Comparison of ENCODE assay signal across 22 cellular contexts in the genomic region with DNA sequence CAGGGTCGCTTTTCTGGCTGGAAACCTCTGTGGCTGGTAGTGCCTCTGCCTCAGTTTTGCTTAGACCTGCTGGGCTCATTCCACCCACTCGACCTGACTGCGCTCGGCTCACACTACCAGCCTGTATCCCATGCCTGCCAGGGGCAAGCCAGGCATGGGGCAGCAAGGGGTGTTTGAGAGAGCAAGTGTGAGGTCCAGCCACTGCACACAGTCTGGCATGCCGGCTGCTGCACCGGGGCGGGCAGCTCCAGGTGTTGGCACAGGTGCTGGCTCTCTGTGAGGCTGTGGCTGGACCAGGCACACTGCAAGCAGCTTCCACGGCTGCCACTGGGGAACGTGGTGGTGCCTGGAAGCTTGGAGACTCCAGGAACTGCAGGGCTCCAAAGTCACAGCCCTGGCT.
DNase-seq lines count a peak whose midpoint lies in the region; ATAC-seq, FAIRE-seq and TF ChIP-seq lines count a peak whose summit lies in the region.
"Had no signal": no experiment of that assay in that cellular context is flagged by ENCODE, and none has a peak within 500 bp of the region (broad histone marks: within the 10 kb centered on the region; RNA-seq: fewer than 3 reads in every experiment).

No MANE protein-coding gene starts in this region.

- FAIRE-seq in urothelium cell line (lab: Jason Lieb, UNC): peak; percentile 13
- FAIRE-seq: A204.1, G401.6, GM12878, GM18507 had no signal

- no peaks in the 10 kb centered on the region for H3K9me3 ChIP-seq in right lobe of liver

- TF ChIP-seq POLR2A in right lobe of liver (IDR thresholded peaks at IDR 0.05): no peak

- H3K4me1 Mint-ChIP-seq in natural killer cell treated with Interleukin-12 subunit alpha and Interleukin-12 subunit beta and Interleukin-15 and Interleukin-18, amount 100 ng/mL, for 72 hours (ENCODE audit: low read depth in 2 of 2): peaks cover 5 to 8% of the 10 kb centered on the region in 2 donors
- peaks cover 3 to 8% of the 10 kb centered on the region in 2 donors for H3K4me1 Mint-ChIP-seq in natural killer cell
- H3K4me1 Mint-ChIP-seq in activated T-cell treated with anti-CD3 and anti-CD28 coated beads, Interleukin-2, amount 50 U/mL, for 72 hours (ENCODE audit: low read depth): no peaks in the 10 kb centered on the region
- H3K4me1 Mint-ChIP-seq: GM23338, H9 had no signal

- H3K4me3 ChIP-seq in right lobe of liver: no peak overlapping the region
- H3K4me3 ChIP-seq: GM12878, GM23338 had no signal

- H3K4me3 Mint-ChIP-seq in natural killer cell treated with Interleukin-12 subunit alpha and Interleukin-12 subunit beta and Interleukin-15 and Interleukin-18, amount 100 ng/mL, for 72 hours: no peak overlapping the region
- no peak overlapping the region for H3K4me3 Mint-ChIP-seq in natural killer cell
- no peak overlapping the region for H3K4me3 Mint-ChIP-seq in activated T-cell treated with anti-CD3 and anti-CD28 coated beads, Interleukin-2, amount 50 U/mL, for 72 hours
- H3K4me3 Mint-ChIP-seq: CD4-positive, alpha-beta memory T cell; GM23338; H9 had no signal

- no CpG with 5 or more reads among the region's 9 CpGs for WGBS in right lobe of liver (ENCODE audit: insufficient coverage, low coverage, low lambda C conversion rate, missing lambda C conversion rate)

- intact Hi-C loops in natural killer cell (cut with micrococcal nuclease): no loop called here
- intact Hi-C loops in right lobe of liver (cut with DNase I): no loop called here

- H3K27ac Mint-ChIP-seq in natural killer cell treated with Interleukin-12 subunit alpha and Interleukin-12 subunit beta and Interleukin-15 and Interleukin-18, amount 100 ng/mL, for 72 hours: no peak overlapping the region
- no peak overlapping the region for H3K27ac Mint-ChIP-seq in natural killer cell
- H3K27ac Mint-ChIP-seq in activated T-cell treated with anti-CD3 and anti-CD28 coated beads, Interleukin-2, amount 50 U/mL, for 72 hours: no peak overlapping the region
- H3K27ac Mint-ChIP-seq: GM23338, H9 had no signal

- no peaks in the 10 kb centered on the region for H3K27me3 ChIP-seq in right lobe of liver

- peaks cover 0 to 8% (median 0%) of the 10 kb centered on the region in 4 donors for H3K4me1 ChIP-seq in right lobe of liver

- no peaks in the 10 kb centered on the region for H3K27me3 Mint-ChIP-seq in natural killer cell treated with Interleukin-12 subunit alpha and Interleukin-12 subunit beta and Interleukin-15 and Interleukin-18, amount 100 ng/mL, for 72 hours
- no peaks in the 10 kb centered on the region for H3K27me3 Mint-ChIP-seq in natural killer cell (ENCODE audit: low read depth in 2 of 2)
- H3K27me3 Mint-ChIP-seq in activated T-cell treated with anti-CD3 and anti-CD28 coated beads, Interleukin-2, amount 50 U/mL, for 72 hours (ENCODE audit: low read depth): no peaks in the 10 kb centered on the region
- H3K27me3 Mint-ChIP-seq: CD4-positive, alpha-beta memory T cell had no signal

- no peak for DNase-seq in natural killer cell treated with Interleukin-12 subunit alpha and Interleukin-12 subunit beta and Interleukin-15 and Interleukin-18, amount 100 ng/mL, for 72 hours (ENCODE audit: low spot score)
- DNase-seq in natural killer cell (no peak), right lobe of liver (peak in 2 of 3 donors; percentile 23 to 55), urothelium cell line (ENCODE audit: low spot score) (no peak), DMS53 (lab: John Stamatoyannopoulos, UW) (no peak), ureter (ENCODE audit: low spot score) (no peak)
- DNase-seq in stimulated activated naive CD8-positive, alpha-beta T cell treated with anti-CD3 and anti-CD28 coated beads, Interleukin-15, Interleukin-2, amounts not matched to agents 100 U/mL and 50 U/mL, for 24 hours: no peak
- no peak for DNase-seq in activated T-cell treated with anti-CD3 and anti-CD28 coated beads, Interleukin-2, amount 50 U/mL, for 72 hours
- DNase-seq: ACHN; C1 segment of cervical spinal cord; Calu3; CD4-positive, alpha-beta memory T cell; COR-L47; DND-41; H9 had no signal

- H3K36me3 Mint-ChIP-seq in natural killer cell treated with Interleukin-12 subunit alpha and Interleukin-12 subunit beta and Interleukin-15 and Interleukin-18, amount 100 ng/mL, for 72 hours: no peaks in the 10 kb centered on the region
- H3K36me3 Mint-ChIP-seq in natural killer cell: no peaks in the 10 kb centered on the region
- H3K36me3 Mint-ChIP-seq in activated T-cell treated with anti-CD3 and anti-CD28 coated beads, Interleukin-2, amount 50 U/mL, for 72 hours (ENCODE audit: insufficient read depth in 2 of 2): peaks cover 0 to 8% of the 10 kb centered on the region in 2 donors

- no peaks in the 10 kb centered on the region for H3K36me3 ChIP-seq in right lobe of liver

- no peak for TF ChIP-seq CTCF in natural killer cell (IDR thresholded peaks at IDR 0.05)
- TF ChIP-seq CTCF in right lobe of liver (IDR thresholded peaks at IDR 0.05): no peak

- H3K27ac ChIP-seq in right lobe of liver: no peak overlapping the region
- H3K27ac ChIP-seq: 22Rv1 had no signal

- no peaks in the 10 kb centered on the region for H3K9me3 Mint-ChIP-seq in natural killer cell treated with Interleukin-12 subunit alpha and Interleukin-12 subunit beta and Interleukin-15 and Interleukin-18, amount 100 ng/mL, for 72 hours
- peaks cover 0 to 2% of the 10 kb centered on the region in 2 donors for H3K9me3 Mint-ChIP-seq in natural killer cell
- no peaks in the 10 kb centered on the region for H3K9me3 Mint-ChIP-seq in activated T-cell treated with anti-CD3 and anti-CD28 coated beads, Interleukin-2, amount 50 U/mL, for 72 hours

- ATAC-seq in natural killer cell treated with Interleukin-12 subunit alpha and Interleukin-12 subunit beta and Interleukin-15 and Interleukin-18, amount 100 ng/mL, for 72 hours: peak; percentile 57 to 65
- ATAC-seq in natural killer cell: no peak
- ATAC-seq in right lobe of liver: peak; percentile 46 to 65 (median 59)
- ATAC-seq in stimulated activated naive CD8-positive, alpha-beta T cell treated with anti-CD3 and anti-CD28 coated beads, Interleukin-15, Interleukin-2, amounts not matched to agents 100 U/mL and 50 U/mL, for 24 hours: peak; percentile 14
- ATAC-seq in activated T-cell treated with anti-CD3 and anti-CD28 coated beads, Interleukin-2, amount 50 U/mL, for 72 hours (replicated peaks in 1 of 2): no peak
- ATAC-seq: GM12878, GM23338, HCT116 had no signal

Comparison
In these comparisons a context has a peak if more than half of its experiments do, and no peak if none do; other contexts are left out.
1. ATAC-seq: peak in natural killer cell treated with Interleukin-12 subunit alpha and Interleukin-12 subunit beta and Interleukin-15 and Interleukin-18, amount 100 ng/mL, for 72 hours (2 of 2), right lobe of liver (4 of 4) and stimulated activated naive CD8-positive, alpha-beta T cell treated with anti-CD3 and anti-CD28 coated beads, Interleukin-15, Interleukin-2, amounts not matched to agents 100 U/mL and 50 U/mL, for 24 hours (single experiment); none in natural killer cell (0 of 3) and activated T-cell treated with anti-CD3 and anti-CD28 coated beads, Interleukin-2, amount 50 U/mL, for 72 hours (0 of 2).
2. DNase-seq: peak in right lobe of liver (2 of 3); none in natural killer cell treated with Interleukin-12 subunit alpha and Interleukin-12 subunit beta and Interleukin-15 and Interleukin-18, amount 100 ng/mL, for 72 hours (single experiment), natural killer cell (single experiment), stimulated activated naive CD8-positive, alpha-beta T cell treated with anti-CD3 and anti-CD28 coated beads, Interleukin-15, Interleukin-2, amounts not matched to agents 100 U/mL and 50 U/mL, for 24 hours (single experiment), urothelium cell line (single experiment), DMS53 (single experiment), activated T-cell treated with anti-CD3 and anti-CD28 coated beads, Interleukin-2, amount 50 U/mL, for 72 hours (0 of 2) and ureter (single experiment).